Comparison of ENCODE assay signal across 1 cellular context in genomic region chr7:100428967-100429636, GRCh38.
A peak's percentile ranks its signal among the peaks of the same experiment; 100 is the strongest.
TF ChIP-seq lines count a peak whose summit lies in the region.

No MANE protein-coding gene starts in this region.

TF ChIP-seq in GM12878, 131 proteins besides CTCF, POLR2A, EP300 and RAD21 (continued from another document):
- TF ChIP-seq EGR1 (IDR thresholded peaks at IDR 0.05; ENCODE audit: borderline replicate concordance in 1 of 2, low read depth in 2 of 2, low read length in 2 of 2) (peak in 1 of 2 experiments; percentile 44; a peak in 1 of 3 replicates), CBX5 (IDR thresholded peaks at IDR 0.05; ENCODE audit: low read depth) (no peak), MYC (IDR thresholded peaks at IDR 0.05; ENCODE audit: insufficient read depth, insufficient read length, insufficient replicate concordance, low read length, severe bottlenecking) (peak; percentile 70), FOS (IDR thresholded peaks at IDR 0.05; ENCODE audit: borderline replicate concordance, extremely low read depth, insufficient read length) (no peak), ATF3 (IDR thresholded peaks at IDR 0.05; ENCODE audit: borderline replicate concordance, extremely low read depth, low read depth, low read length) (0 out of 2 replicates have a peak, but pooled peaks have one; percentile 39), RAD51 (IDR thresholded peaks at IDR 0.05) (peak; percentile 89), SKIL (IDR thresholded peaks at IDR 0.05; ENCODE audit: low read depth, poor library complexity, severe bottlenecking) (no peak), SIX5 (IDR thresholded peaks at IDR 0.05; ENCODE audit: low read depth, low read length, severe bottlenecking) (no peak), GABPA (IDR thresholded peaks at IDR 0.05; ENCODE audit: low read depth) (no peak), TBL1XR1 (IDR thresholded peaks at IDR 0.05; ENCODE audit: low read depth, low read length) (no peak), ZNF24 (IDR thresholded peaks at IDR 0.05) (no peak; the same call in 1 of the 2 replicates), PML (IDR thresholded peaks at IDR 0.05; ENCODE audit: low read length) (no peak), PKNOX1 (IDR thresholded peaks at IDR 0.05) (peak; percentile 46; the same call in 1 of the 2 replicates), POLR2AphosphoS5 (IDR thresholded peaks at IDR 0.05; ENCODE audit: low read length) (peak; percentile 90), ZBTB11 (CRISPR knock-in tag; IDR thresholded peaks at IDR 0.05) (no peak), RUNX3 (IDR thresholded peaks at IDR 0.05; ENCODE audit: low read length) (no peak), SMC3 (IDR thresholded peaks at IDR 0.05; ENCODE audit: borderline replicate concordance, low read length) (no peak), ZZZ3 (IDR thresholded peaks at IDR 0.05; ENCODE audit: control insufficient read depth, insufficient read length, low read depth) (no peak)
